In the genomic region with DNA sequence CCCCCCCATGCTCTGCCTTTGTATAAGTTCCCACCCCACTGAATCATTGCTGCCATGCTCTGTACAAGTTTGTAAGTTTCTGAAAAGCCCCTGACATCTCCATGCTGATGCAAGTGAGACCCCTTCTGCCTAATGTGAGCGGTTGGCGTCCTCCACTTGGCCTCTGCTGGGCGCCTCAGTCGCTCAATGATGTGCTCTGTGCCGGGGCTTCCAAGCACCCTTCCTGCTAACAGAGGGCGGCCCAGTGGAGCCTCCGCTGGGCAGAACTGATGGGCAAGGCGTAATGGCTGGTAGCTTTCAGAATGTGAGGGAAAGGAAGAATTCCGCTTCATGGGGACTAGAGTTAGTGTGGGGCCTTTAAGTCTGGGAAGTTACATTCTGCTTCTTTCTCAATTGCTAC, we compare ENCODE assay signal across 11 cellular contexts.
"Had no signal": no experiment of that assay in that cellular context is flagged by ENCODE, and none has a peak within 500 bp of the region (broad histone marks: within the 10 kb centered on the region; RNA-seq: fewer than 3 reads in every experiment).

No MANE protein-coding gene starts in this region.

- H3K9me3 ChIP-seq: esophagus squamous epithelium, neutrophil, stomach, testis had no signal

- H3K27me3 Mint-ChIP-seq: activated T-cell treated with anti-CD3 and anti-CD28 coated beads, Interleukin-2, amount 50 U/mL, for 24 hours; naive thymus-derived CD8-positive, alpha-beta T cell; type B pancreatic cell had no signal

- H3K79me2 ChIP-seq: hepatocyte had no signal

- H3K27ac Mint-ChIP-seq: activated naive CD4-positive, alpha-beta T cell treated with anti-CD3 and anti-CD28 coated beads for 36 hours; activated T-cell treated with anti-CD3 and anti-CD28 coated beads, Interleukin-2, amount 50 U/mL, for 24 hours had no signal

- H3K27ac ChIP-seq: esophagus squamous epithelium, hepatocyte, neutrophil, skin epidermis, testis, VCaP had no signal

- H3K4me3 Mint-ChIP-seq: activated naive CD4-positive, alpha-beta T cell treated with anti-CD3 and anti-CD28 coated beads for 36 hours; activated T-cell treated with anti-CD3 and anti-CD28 coated beads, Interleukin-2, amount 50 U/mL, for 24 hours; type B pancreatic cell had no signal

- H3K9me3 Mint-ChIP-seq: activated naive CD4-positive, alpha-beta T cell treated with anti-CD3 and anti-CD28 coated beads for 36 hours; activated T-cell treated with anti-CD3 and anti-CD28 coated beads, Interleukin-2, amount 50 U/mL, for 24 hours; naive thymus-derived CD8-positive, alpha-beta T cell; type B pancreatic cell had no signal

- H3K4me1 ChIP-seq: testis had no signal

- H3K27me3 ChIP-seq: esophagus squamous epithelium, hepatocyte, neutrophil, stomach, testis had no signal

- H3K4me2 ChIP-seq: hepatocyte had no signal

- H3K4me3 ChIP-seq: esophagus squamous epithelium, hepatocyte, skin epidermis, stomach, testis had no signal

- DNase-seq: esophagus squamous epithelium had no signal

- H2AFZ ChIP-seq: hepatocyte had no signal
